In the genomic region with DNA sequence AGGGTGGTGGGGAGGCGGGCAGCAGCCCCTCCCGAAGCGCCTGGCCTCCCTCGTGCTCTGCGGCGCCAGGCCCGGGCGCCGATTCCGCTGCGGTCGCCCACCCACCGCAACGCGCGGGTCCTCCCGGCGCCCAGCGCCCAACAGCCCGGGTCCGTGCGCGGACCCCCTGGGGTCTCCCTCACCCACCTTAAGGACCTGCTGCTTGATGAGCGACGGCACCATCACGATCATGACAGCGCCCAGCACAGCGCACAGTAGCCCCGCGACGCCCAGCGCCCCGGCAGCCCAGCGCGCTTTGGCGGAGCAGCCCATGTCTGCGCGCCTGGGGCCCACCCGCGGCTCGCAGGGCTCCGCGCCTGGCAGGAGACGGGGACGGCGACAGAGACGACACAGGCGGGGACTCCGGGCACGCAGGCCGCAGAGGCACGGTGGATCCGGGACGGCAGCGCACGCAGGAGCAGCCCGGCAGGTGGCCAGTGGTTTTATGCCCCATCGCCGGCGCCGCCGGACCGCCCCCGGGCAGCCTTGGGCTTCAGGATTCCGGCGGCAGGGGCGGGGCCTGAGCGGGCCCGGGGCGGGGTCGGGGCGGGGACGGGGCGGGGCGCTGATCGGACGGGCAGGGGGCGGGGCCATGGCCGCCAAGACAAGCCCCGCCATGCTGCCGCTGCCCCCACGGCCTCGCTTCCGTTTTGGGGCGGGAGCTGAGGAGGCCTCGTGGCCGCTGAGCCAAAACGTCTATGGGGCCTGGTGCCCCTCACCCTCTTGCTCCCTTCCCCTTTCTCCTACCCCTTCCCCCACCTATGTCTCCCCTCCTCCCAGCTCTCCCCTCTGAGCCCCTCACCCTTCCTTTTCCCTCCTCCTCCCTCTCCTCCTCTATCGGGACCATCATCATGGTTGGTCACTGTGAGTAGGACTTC, we compare ENCODE assay signal across 8 cellular contexts. TPM values are rescaled to one million over a fixed set of nuclear protein-coding genes. Genes with fewer than 3 reads are reported as not detected.
DNase-seq lines count a peak whose midpoint lies in the region; ATAC-seq and TF ChIP-seq lines count a peak whose summit lies in the region.

A gene with protein sequence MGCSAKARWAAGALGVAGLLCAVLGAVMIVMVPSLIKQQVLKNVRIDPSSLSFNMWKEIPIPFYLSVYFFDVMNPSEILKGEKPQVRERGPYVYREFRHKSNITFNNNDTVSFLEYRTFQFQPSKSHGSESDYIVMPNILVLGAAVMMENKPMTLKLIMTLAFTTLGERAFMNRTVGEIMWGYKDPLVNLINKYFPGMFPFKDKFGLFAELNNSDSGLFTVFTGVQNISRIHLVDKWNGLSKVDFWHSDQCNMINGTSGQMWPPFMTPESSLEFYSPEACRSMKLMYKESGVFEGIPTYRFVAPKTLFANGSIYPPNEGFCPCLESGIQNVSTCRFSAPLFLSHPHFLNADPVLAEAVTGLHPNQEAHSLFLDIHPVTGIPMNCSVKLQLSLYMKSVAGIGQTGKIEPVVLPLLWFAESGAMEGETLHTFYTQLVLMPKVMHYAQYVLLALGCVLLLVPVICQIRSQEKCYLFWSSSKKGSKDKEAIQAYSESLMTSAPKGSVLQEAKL (minus strand): TSS at position 456 of the 917 bp plus-strand sequence. CDS start 144 bp downstream, at position 312.

- peak within 1 kb of the TSS; percentile 89 for H3K9ac ChIP-seq in Karpas-422 (ENCODE audit: low read length)
- peak within 1 kb of the TSS; percentile 61 to 81 (median 76) for H3K9ac ChIP-seq in subcutaneous abdominal adipose tissue (ENCODE audit: low read length in 5 of 5)

- H3K27me3 ChIP-seq in DOHH2 (ENCODE audit: control insufficient read depth, low read length) = no peaks in the 10 kb centered on the region
- no peaks in the 10 kb centered on the region for H3K27me3 ChIP-seq in Karpas-422 (ENCODE audit: low read length)
- no peaks in the 10 kb centered on the region for H3K27me3 ChIP-seq in foreskin keratinocyte
- no peaks in the 10 kb centered on the region for H3K27me3 ChIP-seq in neuron (ENCODE audit: insufficient read depth, low read length)
- no peaks in the 10 kb centered on the region for H3K27me3 ChIP-seq in subcutaneous abdominal adipose tissue (ENCODE audit: control insufficient read depth in 5 of 5, insufficient read depth in 4 of 5, low read length in 5 of 5)

- ATAC-seq in GM21825 (IDR thresholded peaks at IDR 0.05; ENCODE audit: unreplicated experiment) = peak; percentile 68
- peak; percentile 82 for ATAC-seq in foreskin keratinocyte

- H3K79me2 ChIP-seq in DOHH2 (ENCODE audit: control insufficient read depth, low read length) (peaks cover 50% of the 10 kb centered on the region), Karpas-422 (ENCODE audit: low read length) (peaks cover 48% of the 10 kb centered on the region)

- H2AFZ ChIP-seq in Karpas-422 (ENCODE audit: low read length) = peak within 1 kb of the TSS; percentile 81; the same call in 1 of the 2 replicates
- peak within 1 kb of the TSS; percentile 99 for H2AFZ ChIP-seq in neuron (ENCODE audit: low read depth, low read length)

- H3K9me3 ChIP-seq in DOHH2 (ENCODE audit: control insufficient read depth, insufficient read depth, low read length) = no peaks in the 10 kb centered on the region
- H3K9me3 ChIP-seq in Karpas-422 (ENCODE audit: low read length) = no peaks in the 10 kb centered on the region
- peaks cover 3% of the 10 kb centered on the region for H3K9me3 ChIP-seq in neuron (ENCODE audit: low read length)
- H3K9me3 ChIP-seq in subcutaneous abdominal adipose tissue (ENCODE audit: control insufficient read depth in 5 of 5, low read length in 5 of 5) = no peaks in the 10 kb centered on the region

- H3K36me3 ChIP-seq in DOHH2 (ENCODE audit: control insufficient read depth, low read length) = peaks cover 47% of the 10 kb centered on the region
- peaks cover 19% of the 10 kb centered on the region for H3K36me3 ChIP-seq in Karpas-422 (ENCODE audit: insufficient read depth, low read length)
- no peaks in the 10 kb centered on the region for H3K36me3 ChIP-seq in neuron (ENCODE audit: insufficient read depth, low read length)
- peaks cover 0 to 8% (median 5%) of the 10 kb centered on the region in 5 donors for H3K36me3 ChIP-seq in subcutaneous abdominal adipose tissue (ENCODE audit: control insufficient read depth in 5 of 5, insufficient read depth in 5 of 5, low read length in 5 of 5)

- H4K20me1 ChIP-seq in DOHH2 (ENCODE audit: control insufficient read depth, insufficient read depth, low read depth, low read length) = peaks cover 7% of the 10 kb centered on the region; the same call in 1 of the 2 replicates
- peaks cover 6% of the 10 kb centered on the region; the same call in 1 of the 2 replicates for H4K20me1 ChIP-seq in Karpas-422 (ENCODE audit: insufficient read depth, low read depth, low read length)

- peak; percentile 95 for DNase-seq in Karpas-422
- DNase-seq in SHP77 (lab: John Stamatoyannopoulos, UW) = peak; percentile 63 to 77
- peak; percentile 69 for DNase-seq in activated gamma-delta T cell treated with Interleukin-2 at 50 U/mL for 16 hours
- DNase-seq in foreskin keratinocyte = peak; percentile 11 to 58

- H3K4me1 ChIP-seq in DOHH2 (ENCODE audit: control insufficient read depth, low read length) (peaks cover 82% of the 10 kb centered on the region), Karpas-422 (ENCODE audit: low read length) (peaks cover 44% of the 10 kb centered on the region), foreskin keratinocyte (peaks cover 7% of the 10 kb centered on the region), neuron (ENCODE audit: insufficient read depth, low read length) (peaks cover 9% of the 10 kb centered on the region), subcutaneous abdominal adipose tissue (ENCODE audit: control insufficient read depth in 5 of 5, insufficient read depth in 5 of 5, low read length in 5 of 5) (peaks cover 7 to 55% (median 38%) of the 10 kb centered on the region in 5 donors)

- TF ChIP-seq CTCF in DOHH2 (IDR thresholded peaks at IDR 0.05; ENCODE audit: low read depth, low read length, poor library complexity, severe bottlenecking) (no peak), foreskin keratinocyte (conservative IDR thresholded peaks at IDR 0.05) (no peak)

- peaks cover 20% of the 10 kb centered on the region for H3F3A ChIP-seq in DOHH2 (ENCODE audit: control insufficient read depth, insufficient read depth)

- no peaks in the 10 kb centered on the region for H3K9me2 ChIP-seq in DOHH2 (replicated peaks; ENCODE audit: control insufficient read depth, low read length)
- H3K9me2 ChIP-seq in Karpas-422 (replicated peaks; ENCODE audit: insufficient read depth, low read length) = no peaks in the 10 kb centered on the region

- H3K27ac ChIP-seq in DOHH2 (ENCODE audit: low read depth, low read length) (peak within 1 kb of the TSS; percentile 69), Karpas-422 (ENCODE audit: low read length) (peak within 1 kb of the TSS; percentile 87), foreskin keratinocyte (peak within 1 kb of the TSS; percentile 89), subcutaneous abdominal adipose tissue (ENCODE audit: low read depth, low read length) (peak within 1 kb of the TSS; percentile 72)

- H3K4me3 ChIP-seq in DOHH2 (ENCODE audit: low read length) (peak within 1 kb of the TSS; percentile 83), Karpas-422 (ENCODE audit: low read length) (peak within 1 kb of the TSS; percentile 73), neuron (ENCODE audit: low read length) (peak within 1 kb of the TSS; percentile 80), subcutaneous abdominal adipose tissue (ENCODE audit: low read depth in 1 of 5, low read length in 5 of 5) (peak within 1 kb of the TSS; percentile 72 to 86 (median 85))

- H3K4me2 ChIP-seq in DOHH2 (ENCODE audit: low read length) (peak within 1 kb of the TSS; percentile 93), Karpas-422 (ENCODE audit: low read depth, low read length, poor library complexity, severe bottlenecking) (peak within 1 kb of the TSS; percentile 87)

RNA-seq across cellular contexts. Expression of the gene that starts here (rescaled TPM):
- total RNA-seq in Karpas-422 (2014; rRNA removed; shearing (Covaris generic); ENCODE audit: low replicate concordance) = 91.7 and 102 TPM in 2 replicates
- 48.4 and 52.1 TPM in 2 replicates for total RNA-seq in foreskin keratinocyte
- 69.5 and 69.7 TPM in 2 replicates for polyA plus RNA-seq in foreskin keratinocyte

Comparison
In these comparisons a context has a peak if more than half of its experiments do, and no peak if none do; other contexts are left out.
1. Peak in every context shown above with its lines: DNase-seq, ATAC-seq, H3K4me3 ChIP-seq and H3K27ac ChIP-seq.
2. DNase-seq: peak in every context shown above with its lines; median percentile 95 in Karpas-422; 70 in SHP77; 69 in activated gamma-delta T cell treated with Interleukin-2 at 50 U/mL for 16 hours; 34 in foreskin keratinocyte.